8 cellular contexts compared by ENCODE assay signal in the genomic region with DNA sequence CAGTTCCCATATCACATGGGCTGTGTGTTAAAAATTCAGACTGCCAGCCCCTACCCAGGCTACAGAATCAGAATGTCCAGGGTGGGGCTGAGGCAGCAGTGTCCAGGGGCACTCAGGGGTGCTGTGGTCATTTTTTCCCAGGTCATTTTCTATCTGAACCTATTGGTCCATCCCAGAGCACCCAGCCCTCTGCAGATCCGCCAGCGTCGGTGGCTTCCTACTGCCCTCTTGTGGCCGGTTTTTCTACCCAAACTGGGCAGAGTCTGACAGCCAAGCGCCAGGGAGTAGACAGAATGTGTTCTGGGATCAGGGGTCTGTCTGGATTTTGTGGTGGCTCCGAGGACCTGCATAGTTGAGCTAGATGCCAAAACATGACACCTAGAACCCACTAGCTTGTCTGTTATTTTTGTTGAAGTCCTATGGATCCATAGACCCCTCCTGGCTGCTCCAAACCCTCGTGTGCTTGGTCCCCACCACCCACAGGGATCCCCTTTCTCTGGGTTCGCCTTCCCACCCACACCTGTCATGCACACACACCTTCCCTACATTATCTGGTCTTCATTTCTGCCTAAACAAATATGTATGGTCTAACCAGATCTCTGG. TPM values are rescaled to one million over a fixed set of nuclear protein-coding genes. Genes with fewer than 3 reads are reported as not detected.
A peak's percentile ranks its signal among the peaks of the same experiment; 100 is the strongest.
DNase-seq lines count a peak whose midpoint lies in the region; ATAC-seq and TF ChIP-seq lines count a peak whose summit lies in the region.

No MANE protein-coding gene starts in this region.

- POLR2A ChIA-PET in BJ (lab: Charles Lee): no interaction called here

- H3K4me3 ChIP-seq in BJ (ENCODE audit: low read depth, low read length): no peak overlapping the region
- no peak overlapping the region for H3K4me3 ChIP-seq in brain microvascular endothelial cell (ENCODE audit: low read depth, low read length)

- ATAC-seq in GM21526 (IDR thresholded peaks at IDR 0.05; ENCODE audit: low FRiP score, unreplicated experiment) (peak; percentile 44), HG03378 (IDR thresholded peaks at IDR 0.05; ENCODE audit: unreplicated experiment) (no peak)

- TF ChIP-seq CTCF in BJ (IDR thresholded peaks at IDR 0.05; ENCODE audit: insufficient read depth, low read depth, low read length) (peak; percentile 84), brain microvascular endothelial cell (IDR thresholded peaks at IDR 0.05; ENCODE audit: low read depth, low read length, missing control alignments) (peak; percentile 88)

- in situ Hi-C loops in brain microvascular endothelial cell (cut with HindIII; ENCODE audit: low pct_ligation_motif_present, low sequenced_read_pairs): no loop called here

- CTCF ChIA-PET in BJ (lab: Yijun Ruan, JAX): interaction anchor here (0.7 to 3.0 kb wide), 14 partner anchors 13 to 578 kb away, joined by 3 to 17 read pairs (median 4); a partner anchor contains a TSS

- no peak for DNase-seq in BJ (ENCODE audit: low read depth)
- DNase-seq in NCI-H2029 treated with DMSO at 0.1 percent for 48 hours (lab: John Stamatoyannopoulos, UW): peak; percentile 36
- peak; percentile 76 for DNase-seq in UCSD-AML1 (lab: John Stamatoyannopoulos, UW; ENCODE audit: unreplicated experiment)
- peak; percentile 50 for DNase-seq in brain microvascular endothelial cell
- DNase-seq in iris pigment epithelial cell (ENCODE audit: low read depth): peak; percentile 68
- DNase-seq in stimulated activated CD4-positive, alpha-beta T cell treated with anti-CD3 and anti-CD28 coated beads, Interleukin-15, amount 100 ng/mL, for 48 hours (ENCODE audit: low read depth in 2 of 2): peak; percentile 35 to 58

- no peaks in the 10 kb centered on the region for H3K27me3 ChIP-seq in BJ (ENCODE audit: control insufficient read depth, insufficient read depth, low read length)
- no peaks in the 10 kb centered on the region for H3K27me3 ChIP-seq in brain microvascular endothelial cell (replicated peaks)

- H3K27ac ChIP-seq in brain microvascular endothelial cell: no peak overlapping the region

- no peaks in the 10 kb centered on the region for H3K36me3 ChIP-seq in BJ (ENCODE audit: control insufficient read depth, insufficient read depth, low read length)
- no peaks in the 10 kb centered on the region for H3K36me3 ChIP-seq in brain microvascular endothelial cell (replicated peaks)

RNA-seq across cellular contexts. Expression of a gene that starts 34.1 kb away (rescaled TPM):
- 3.4 and 5.9 TPM in 2 replicates for polyA plus RNA-seq in BJ (2011; rRNA removed)
- 1.6 and 2.0 TPM in 2 replicates for polyA minus RNA-seq in BJ (2011; rRNA and poly(A)+ RNA removed)
